Comparison of ENCODE assay signal across 8 cellular contexts in the genomic region with DNA sequence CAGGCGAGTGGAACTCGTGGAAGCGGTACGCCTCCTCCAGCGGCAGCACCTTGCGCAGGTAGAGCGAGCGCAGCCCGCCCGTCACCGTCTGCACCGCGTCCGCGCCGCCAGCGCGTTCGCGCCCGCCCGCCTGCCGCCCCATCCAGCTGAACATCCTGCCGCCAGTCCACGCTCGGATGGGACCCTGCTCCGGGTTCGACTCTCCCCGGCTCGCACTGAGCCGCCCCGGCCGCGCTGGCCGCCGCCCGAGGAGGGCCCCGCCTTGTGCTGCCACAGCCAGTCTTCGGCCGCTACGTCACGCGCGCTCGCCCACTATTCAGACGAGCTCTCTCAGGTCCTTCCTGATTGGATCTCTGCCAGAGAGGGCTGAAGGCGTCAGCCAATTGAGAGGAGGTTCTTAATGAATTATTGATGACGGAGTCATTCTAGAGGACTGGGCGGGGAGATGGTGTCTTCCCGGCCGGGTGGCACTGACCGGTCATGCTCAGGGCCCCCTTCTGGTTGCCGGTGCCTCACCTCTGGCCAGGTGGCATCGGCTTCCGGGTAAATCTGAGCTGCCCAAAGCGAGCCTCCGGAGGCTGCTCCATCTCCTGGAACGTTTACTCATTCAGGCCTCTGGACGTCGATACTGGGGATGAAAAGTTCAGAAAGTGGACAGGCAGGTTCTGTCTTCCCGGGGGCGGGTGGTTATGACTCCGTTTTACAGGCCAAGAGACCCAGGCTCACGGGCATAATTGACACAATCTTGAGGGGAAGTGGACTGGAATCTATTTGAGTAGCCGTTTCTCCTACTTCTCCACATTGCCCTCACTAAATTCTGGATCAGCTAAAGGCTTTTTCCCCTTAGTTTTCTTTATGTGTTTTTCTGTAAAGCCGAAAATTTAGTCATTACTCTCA. TPM values are rescaled to one million over a fixed set of nuclear protein-coding genes. Genes with fewer than 3 reads are reported as not detected.
DNase-seq lines count a peak whose midpoint lies in the region; ATAC-seq lines count a peak whose summit lies in the region.

Gene EHD4, minus strand, starts transcription at position 217 of the 897 bp plus-strand sequence. Its CDS starts 63 bp downstream, at position 154.

- peaks cover 23% of the 10 kb centered on the region for H3K4me1 ChIP-seq in effector memory CD4-positive, alpha-beta T cell (ENCODE audit: control insufficient read depth, insufficient read depth, low read length, poor library complexity, severe bottlenecking)

- peak within 1 kb of the TSS; percentile 89 for H3K27ac ChIP-seq in effector memory CD4-positive, alpha-beta T cell (ENCODE audit: insufficient read depth, low read length, poor library complexity, severe bottlenecking)

- no peaks in the 10 kb centered on the region for H3K36me3 ChIP-seq in effector memory CD4-positive, alpha-beta T cell (ENCODE audit: control insufficient read depth, insufficient read depth, low read length)

- peak within 1 kb of the TSS; percentile 83 for H3K4me3 ChIP-seq in effector memory CD4-positive, alpha-beta T cell (ENCODE audit: insufficient read depth, low read depth, low read length, poor library complexity, severe bottlenecking)

- H3K27me3 ChIP-seq in effector memory CD4-positive, alpha-beta T cell (replicated peaks; ENCODE audit: control insufficient read depth, insufficient read depth, low read length, poor library complexity, severe bottlenecking): no peaks in the 10 kb centered on the region

- H3K9me3 ChIP-seq in effector memory CD4-positive, alpha-beta T cell (ENCODE audit: control insufficient read depth, low read length): no peaks in the 10 kb centered on the region

- ATAC-seq in GM19467 (IDR thresholded peaks at IDR 0.05; ENCODE audit: unreplicated experiment): peak; percentile 75

- peak; percentile 97 for DNase-seq in COLO668 (lab: John Stamatoyannopoulos, UW; ENCODE audit: unreplicated experiment)
- peak; percentile 99 for DNase-seq in HS-27A (ENCODE audit: low read depth)
- DNase-seq in NK-92 (lab: John Stamatoyannopoulos, UW; ENCODE audit: unreplicated experiment): peak; percentile 58
- peak; percentile 96 for DNase-seq in activated CD8-positive, alpha-beta memory T cell treated with anti-CD3 and anti-CD28 coated beads for 24 hours
- DNase-seq in effector memory CD4-positive, alpha-beta T cell: peak; percentile 87 to 94 (median 90)
- peak; percentile 99 to 100 for DNase-seq in lung microvascular endothelial cell (ENCODE audit: low read depth in 2 of 2)
- DNase-seq in stimulated activated CD4-positive, alpha-beta T cell treated with anti-CD3 and anti-CD28 coated beads, TNF-alpha, amount 100 ng/mL, for 48 hours (ENCODE audit: low read depth in 3 of 3): peak; percentile 90 to 93 (median 93)

RNA-seq across cellular contexts. Expression of gene EHD4, which starts in this region (rescaled TPM):
- 54.6 and 71.7 TPM in 2 replicates for total RNA-seq in lung microvascular endothelial cell

Comparison
In these comparisons a context has a peak if more than half of its experiments do, and no peak if none do; other contexts are left out.
1. Peak in every context shown above with its lines: DNase-seq, ATAC-seq, H3K4me3 ChIP-seq and H3K27ac ChIP-seq.